ENCODE assay signal across 9 cellular contexts in genomic region chr7:27165655-27166474, GRCh38. TPM values are rescaled to one million over a fixed set of nuclear protein-coding genes. Genes with fewer than 3 reads are reported as not detected.
DNase-seq lines count a peak whose midpoint lies in the region; ATAC-seq and TF ChIP-seq lines count a peak whose summit lies in the region.
"Had no signal": no experiment of that assay in that cellular context is flagged by ENCODE, and none has a peak within 500 bp of the region (broad histone marks: within the 10 kb centered on the region; RNA-seq: fewer than 3 reads in every experiment).

No MANE protein-coding gene starts in this region.

- H3K27ac Mint-ChIP-seq in natural killer cell: peak overlapping the region in 1 of 2 donors; percentile 69

- ATAC-seq in natural killer cell: no peak

- peaks cover 7% of the 10 kb centered on the region for H3K36me3 Mint-ChIP-seq in natural killer cell

- peaks cover 27 to 45% of the 10 kb centered on the region in 2 donors for H3K4me1 Mint-ChIP-seq in natural killer cell

- H3K4me3 Mint-ChIP-seq in natural killer cell: peak overlapping the region; percentile 87

- intact Hi-C loops in natural killer cell (cut with micrococcal nuclease): loop anchor here (2.0 to 10.0 kb wide), 3 partner anchors 19 to 1309 kb away; partner anchors contain the start of genes EVX1 and HOXA11

- peak overlapping the region; percentile 87 for H3K4me3 ChIP-seq in AG10803 (ENCODE audit: low read length)

- H3K9me3 Mint-ChIP-seq in natural killer cell: no peaks in the 10 kb centered on the region

- TF ChIP-seq CTCF in AG10803 (conservative IDR thresholded peaks at IDR 0.05; ENCODE audit: low read length) (no peak), natural killer cell (IDR thresholded peaks at IDR 0.05) (no peak)

- peak; percentile 74 for DNase-seq in AG10803 (ENCODE audit: low read depth)
- peak; percentile 93 for DNase-seq in HS-5 (ENCODE audit: low read depth)
- peak; percentile 52 for DNase-seq in cerebellar cortex (ENCODE audit: low spot score)
- no peak for DNase-seq in natural killer cell
- no peak for DNase-seq in COLO668 (lab: John Stamatoyannopoulos, UW; ENCODE audit: unreplicated experiment)
- no peak for DNase-seq in NCI-H2227 (lab: John Stamatoyannopoulos, UW; ENCODE audit: unreplicated experiment)
- no peak for DNase-seq in AG08396 (ENCODE audit: low spot score)
- DNase-seq in stimulated activated CD8-positive, alpha-beta memory T cell treated with anti-CD3 and anti-CD28 coated beads, Interleukin-4, amount 100 ng/mL, for 48 hours: no peak
- DNase-seq: amygdala had no signal

- H3K27me3 Mint-ChIP-seq in natural killer cell (ENCODE audit: low read depth in 2 of 2): peaks cover 73 to 75% of the 10 kb centered on the region in 2 donors

RNA-seq across cellular contexts. Expression of gene HOXA9, which starts 0.5 kb away (rescaled TPM):
- total RNA-seq in natural killer cell: 1 to 10 TPM in 1 of 3 donors, under 1 TPM in 2; 0.39 to 4.6 (median 0.42) TPM

RNA-seq across cellular contexts. Expression of gene HOXA10, which starts 8.3 kb away (rescaled TPM):
- 1 to 10 TPM in 2 of 3 donors, under 1 TPM in 1; 0.82 to 3.3 (median 2.2) TPM for total RNA-seq in natural killer cell

RNA-seq across cellular contexts. Expression of gene HOXA7, which starts 9.4 kb away (rescaled TPM):
- not detected for total RNA-seq in natural killer cell

RNA-seq across cellular contexts. Expression of gene HOXA3, which starts 13.5 kb away (rescaled TPM):
- total RNA-seq in natural killer cell: under 1 TPM; 0.32 to 0.78 (median 0.35) TPM

RNA-seq across cellular contexts. Expression of gene HOXA6, which starts 18.3 kb away (rescaled TPM):
- total RNA-seq in natural killer cell: under 1 TPM; 0.28 to 0.65 (median 0.43) TPM

Comparison
In these comparisons a context has a peak if more than half of its experiments do, and no peak if none do; other contexts are left out.
1. DNase-seq: peak in AG10803 (single experiment), HS-5 (single experiment) and cerebellar cortex (single experiment); none in natural killer cell (single experiment), COLO668 (single experiment), NCI-H2227 (single experiment), AG08396 (single experiment) and stimulated activated CD8-positive, alpha-beta memory T cell treated with anti-CD3 and anti-CD28 coated beads, Interleukin-4, amount 100 ng/mL, for 48 hours (single experiment).